ENCODE assay signal across 12 cellular contexts in genomic region chr7:104241135-104241534, GRCh38.
"Had no signal": no experiment of that assay in that cellular context is flagged by ENCODE, and none has a peak within 500 bp of the region (broad histone marks: within the 10 kb centered on the region; RNA-seq: fewer than 3 reads in every experiment).

No MANE protein-coding gene starts in this region.

- H3K27ac ChIP-seq: SJSA1, SK-N-MC had no signal

- ATAC-seq: HepG2 had no signal

- DNase-seq: IMR-90, MV-4-11, NCI-H1048, NCI-H1694, NCI-H446, NCI-H774, Right ventricle myocardium superior, RPMI8226, SIG-M5 had no signal

- H3K9me3 ChIP-seq: SJSA1 had no signal

- H3K4me1 ChIP-seq: SJSA1 had no signal

- H3K36me3 ChIP-seq: SJSA1 had no signal

- H3K4me3 ChIP-seq: SJSA1, SK-N-MC had no signal
